ENCODE assay signal across 20 cellular contexts in genomic region chr19:52703917-52704316, GRCh38. TPM values are rescaled to one million over a fixed set of nuclear protein-coding genes. Genes with fewer than 3 reads are reported as not detected.
DNase-seq lines count a peak whose midpoint lies in the region; ATAC-seq, FAIRE-seq and TF ChIP-seq lines count a peak whose summit lies in the region.
"Had no signal": no experiment of that assay in that cellular context is flagged by ENCODE, and none has a peak within 500 bp of the region (broad histone marks: within the 10 kb centered on the region; RNA-seq: fewer than 3 reads in every experiment).

No MANE protein-coding gene starts in this region.

- H3K4me3 ChIP-seq in Caco-2 (ENCODE audit: low read depth, low read length): no peak overlapping the region
- no peak overlapping the region for H3K4me3 ChIP-seq in PC-9
- H3K4me3 ChIP-seq in K562: no peak overlapping the region
- H3K4me3 ChIP-seq: BLaER1, HAP-1 had no signal

- H3K27me3 Mint-ChIP-seq in Caco-2 (ENCODE audit: insufficient read depth, unreplicated experiment): no peaks in the 10 kb centered on the region
- H3K27me3 Mint-ChIP-seq: B cell; CD4-positive, CD25-positive, alpha-beta regulatory T cell had no signal

- no peak overlapping the region for H3K4me3 Mint-ChIP-seq in Caco-2 (ENCODE audit: unreplicated experiment)
- H3K4me3 Mint-ChIP-seq: B cell; CD4-positive, CD25-positive, alpha-beta regulatory T cell; CD8-positive, alpha-beta T cell; HFFc6 had no signal

- POLR2A ChIA-PET in Caco-2 (lab: Charles Lee): no interaction called here
- POLR2A ChIA-PET in PC-9 (lab: Charles Lee; ENCODE audit: unreplicated experiment): no interaction called here
- POLR2A ChIA-PET in K562 (lab: Yijun Ruan, JAX): no interaction called here

- intact Hi-C loops in Caco-2 (cut with micrococcal nuclease; ENCODE audit: unreplicated experiment): no loop called here
- intact Hi-C loops in PC-9 (cut with micrococcal nuclease; ENCODE audit: unreplicated experiment): no loop called here
- intact Hi-C loops in K562 (cut with micrococcal nuclease): no loop called here

- H2AFZ ChIP-seq in PC-9 (no peak overlapping the region), K562 (ENCODE audit: low read depth, low read length) (no peak overlapping the region)

- H3K27ac Mint-ChIP-seq in Caco-2 (ENCODE audit: unreplicated experiment): no peak overlapping the region
- H3K27ac Mint-ChIP-seq: B cell; CD4-positive, CD25-positive, alpha-beta regulatory T cell; CD8-positive, alpha-beta T cell; HFFc6 had no signal

- 100% methylated on average over 4 of the region's 4 CpGs for WGBS in K562 (ENCODE audit: insufficient coverage, low coverage, missing lambda C conversion rate)

- H3K4me2 ChIP-seq in PC-9 (no peak overlapping the region), K562 (ENCODE audit: insufficient read depth, low read length) (no peak overlapping the region)
- H3K4me2 ChIP-seq: BLaER1 had no signal

- BruUV-seq in Caco-2 (replicated peaks; lab: Mats Ljungman, UMichigan) (TSS peak; percentile 7), PC-9 (replicated peaks; lab: Mats Ljungman, UMichigan) (TSS peak; percentile 7), K562 (replicated peaks; lab: Mats Ljungman, UMichigan) (TSS peak; percentile 19)

- CTCF ChIA-PET in Caco-2 (lab: Charles Lee) (no interaction called here), PC-9 (lab: Charles Lee) (no interaction called here), K562 (lab: Yijun Ruan, JAX; ENCODE audit: low intra/inter-chr PET ratio) (no interaction called here)

- TF ChIP-seq POLR2A in K562 (conservative IDR thresholded peaks at IDR 0.05): no peak

- TF ChIP-seq RAD21 in K562 (CRISPR knock-in tag; conservative IDR thresholded peaks at IDR 0.05 in 1 of 2, IDR thresholded peaks at IDR 0.05 in 1 of 2): no peak

- H3K9me2 ChIP-seq in PC-9 (ENCODE audit: insufficient read depth): no peaks in the 10 kb centered on the region

- H3K36me3 ChIP-seq in Caco-2 (ENCODE audit: control insufficient read depth, insufficient read depth, low read length): peaks cover 4% of the 10 kb centered on the region
- peaks cover 27% of the 10 kb centered on the region for H3K36me3 ChIP-seq in PC-9 (ENCODE audit: low read depth)
- H3K36me3 ChIP-seq in K562 (ENCODE audit: control insufficient read depth, insufficient read depth, low read length): peaks cover 37% of the 10 kb centered on the region

- H3K4me1 ChIP-seq in Caco-2: no peaks in the 10 kb centered on the region
- no peaks in the 10 kb centered on the region for H3K4me1 ChIP-seq in PC-9 (replicated peaks; ENCODE audit: insufficient read depth)
- no peaks in the 10 kb centered on the region for H3K4me1 ChIP-seq in K562 (replicated peaks in 1 of 2; ENCODE audit: control insufficient read depth in 2 of 2, insufficient read depth in 2 of 2, low read length in 2 of 2)
- H3K4me1 ChIP-seq: BLaER1, HAP-1 had no signal

- H3K9me3 ChIP-seq in Caco-2 (peaks cover 25% of the 10 kb centered on the region), PC-9 (ENCODE audit: insufficient read depth, low read depth) (peaks cover 71% of the 10 kb centered on the region), K562 (replicated peaks; ENCODE audit: control insufficient read depth, insufficient read depth, low read depth, low read length) (peaks cover 32% of the 10 kb centered on the region)
- H3K9me3 ChIP-seq: HAP-1 had no signal

- H3K79me2 ChIP-seq in PC-9 (ENCODE audit: low read depth) (no peaks in the 10 kb centered on the region), K562 (ENCODE audit: control insufficient read depth, insufficient read depth, low read length) (no peaks in the 10 kb centered on the region)

- peaks cover 7% of the 10 kb centered on the region for H3K4me1 Mint-ChIP-seq in Caco-2 (ENCODE audit: low read depth, unreplicated experiment)
- H3K4me1 Mint-ChIP-seq: B cell had no signal

- TF ChIP-seq EP300 in K562 (IDR thresholded peaks at IDR 0.05; ENCODE audit: low read length): no peak

- H4K20me1 ChIP-seq in PC-9 (ENCODE audit: insufficient read depth) (no peaks in the 10 kb centered on the region), K562 (replicated peaks; ENCODE audit: control insufficient read depth, insufficient read depth, low read length) (no peaks in the 10 kb centered on the region)
- H4K20me1 ChIP-seq: BLaER1 had no signal

- H3K27ac ChIP-seq in PC-9 (no peak overlapping the region), K562 (ENCODE audit: extremely low read depth, low read depth, low read length) (no peak overlapping the region)
- H3K27ac ChIP-seq: BLaER1, C4-2B had no signal

- H3K9me1 ChIP-seq in K562 (ENCODE audit: control insufficient read depth, insufficient read depth, low read length): no peaks in the 10 kb centered on the region

- H3K27me3 ChIP-seq in Caco-2 (replicated peaks; ENCODE audit: control insufficient read depth, insufficient read depth, low read length): no peaks in the 10 kb centered on the region
- no peaks in the 10 kb centered on the region for H3K27me3 ChIP-seq in PC-9 (ENCODE audit: insufficient read depth, low read depth)
- no peaks in the 10 kb centered on the region for H3K27me3 ChIP-seq in K562 (ENCODE audit: control insufficient read depth in 2 of 2, insufficient read depth in 2 of 2, low read length in 2 of 2)
- H3K27me3 ChIP-seq: BLaER1 had no signal

- ATAC-seq in K562: no peak
- ATAC-seq: CD8-positive, alpha-beta T cell had no signal

- peaks cover 59% of the 10 kb centered on the region for H3K36me3 Mint-ChIP-seq in Caco-2 (ENCODE audit: insufficient read depth, unreplicated experiment)

- no peak overlapping the region for H3K9ac ChIP-seq in K562 (ENCODE audit: insufficient read depth in 1 of 2, low read depth in 2 of 2, low read length in 2 of 2)
- H3K9ac ChIP-seq: BLaER1 had no signal

- no peaks in the 10 kb centered on the region; the same call in 1 of the 2 replicates for H3F3A ChIP-seq in PC-9 (ENCODE audit: insufficient read depth, low read depth)

- no peak for FAIRE-seq in K562 (lab: Jason Lieb, UNC)
- FAIRE-seq: D721Med, G401.6, GM12892, H54 had no signal

- peaks cover 30% of the 10 kb centered on the region for H3K9me3 Mint-ChIP-seq in Caco-2 (ENCODE audit: unreplicated experiment)

- in situ Hi-C loops in K562 (cut with MboI): no loop called here

- TF ChIP-seq CTCF in Caco-2 (IDR thresholded peaks at IDR 0.05; ENCODE audit: insufficient read depth in 1 of 2, low read depth in 1 of 2, low read length in 1 of 2, severe bottlenecking in 1 of 2, unreplicated experiment in 1 of 2) (no peak), PC-9 (conservative IDR thresholded peaks at IDR 0.05) (no peak), K562 (IDR thresholded peaks at IDR 0.05 in 2 of 3, conservative IDR thresholded peaks at IDR 0.05 in 1 of 3; ENCODE audit: insufficient read depth in 2 of 3, low read depth in 1 of 3, low read length in 3 of 3) (no peak)

- DNase-seq in Caco-2 (no peak), PC-9 (no peak), K562 (ENCODE audit: extremely low read depth in 1 of 4, low spot score in 3 of 4) (no peak), NCI-H2196 treated with DMSO at 0.1 percent for 48 hours (lab: John Stamatoyannopoulos, UW; ENCODE audit: unreplicated experiment) (no peak), AML-193 (lab: John Stamatoyannopoulos, UW) (no peak)
- DNase-seq in activated CD8-positive, alpha-beta memory T cell treated with anti-CD3 and anti-CD28 coated beads, Interleukin-2, amount 50 U/mL, for 4 hours: no peak
- DNase-seq: CD4-positive, CD25-positive, alpha-beta regulatory T cell; CD8-positive, alpha-beta T cell; DMS 273 treated with DMSO at 0.1 percent for 48 hours; DND-41; GOT3; HFFc6 had no signal

TF ChIP-seq in K562, 482 proteins besides CTCF, POLR2A, EP300 and RAD21 (continues in another document):
- TF ChIP-seq ZNF445 (CRISPR knock-in tag; IDR thresholded peaks at IDR 0.05; ENCODE audit: low read depth): no peak

RNA-seq across cellular contexts. Expression of gene ZNF611, which starts 30.9 kb away (rescaled TPM):
- total RNA-seq in Caco-2 (2022) (27.5 and 28.5 TPM in 2 replicates), PC-9 (2021) (25.5 and 26.2 TPM in 2 replicates), K562 (2014; rRNA removed) (8.8 and 12.7 TPM in 2 replicates), K562 (2014; rRNA removed; fragmentation: Illumina TruSeq; extraction: Trizol) (19.0 and 19.3 TPM in 2 replicates), K562 (2015; rRNA removed; fragmentation: Illumina TruSeq; extraction: Trizol) (15.2 and 18.6 TPM in 2 replicates), K562 (2021) (24.1 and 29.6 TPM in 2 replicates)
- 60.0 and 88.6 TPM in 2 replicates for total RNA-seq in K562 (2011; cell fraction: chromatin; rRNA removed; ENCODE audit: low replicate concordance)
- total RNA-seq in K562 (2011; cell fraction: nucleolus; rRNA removed): 33.5 and 37.6 TPM in 2 replicates
- 52.8 and 67.6 TPM in 2 replicates for total RNA-seq in K562 (2011; cell fraction: nucleoplasm; rRNA removed)
- polyA plus RNA-seq in K562 (2011; rRNA removed) (9.7 and 12.8 TPM in 2 replicates), K562 (2014; fragmentation: Illumina TruSeq; extraction: Trizol) (15.0 and 19.0 TPM in 2 replicates), K562 (2014; fragmentation: Nextera tagmentation; extraction: Ambion mirVana) (1 to 10 TPM; 3.7 to 4.3 TPM), K562 (2014; rRNA removed) (9.3 and 12.1 TPM in 2 replicates)
- polyA plus RNA-seq in K562 (2011; cell fraction: cytosol; rRNA removed): 3.4 and 5.4 TPM in 2 replicates
- 12.2 and 14.2 TPM in 2 replicates for polyA plus RNA-seq in K562 (2011; cell fraction: nucleus; rRNA removed)
- 11.9 and 22.7 TPM in 2 replicates for polyA plus RNA-seq in K562 (2012)
- 32.7 and 36.5 TPM in 2 replicates for polyA minus RNA-seq in K562 (2011; rRNA and poly(A)+ RNA removed)
- polyA minus RNA-seq in K562 (2011; cell fraction: cytosol; rRNA and poly(A)+ RNA removed): 13.7 and 14.7 TPM in 2 replicates
- 11.3 and 16.3 TPM in 2 replicates for polyA minus RNA-seq in K562 (2011; cell fraction: nucleus; rRNA and poly(A)+ RNA removed)
